9 cellular contexts compared by ENCODE assay signal in the genomic region with DNA sequence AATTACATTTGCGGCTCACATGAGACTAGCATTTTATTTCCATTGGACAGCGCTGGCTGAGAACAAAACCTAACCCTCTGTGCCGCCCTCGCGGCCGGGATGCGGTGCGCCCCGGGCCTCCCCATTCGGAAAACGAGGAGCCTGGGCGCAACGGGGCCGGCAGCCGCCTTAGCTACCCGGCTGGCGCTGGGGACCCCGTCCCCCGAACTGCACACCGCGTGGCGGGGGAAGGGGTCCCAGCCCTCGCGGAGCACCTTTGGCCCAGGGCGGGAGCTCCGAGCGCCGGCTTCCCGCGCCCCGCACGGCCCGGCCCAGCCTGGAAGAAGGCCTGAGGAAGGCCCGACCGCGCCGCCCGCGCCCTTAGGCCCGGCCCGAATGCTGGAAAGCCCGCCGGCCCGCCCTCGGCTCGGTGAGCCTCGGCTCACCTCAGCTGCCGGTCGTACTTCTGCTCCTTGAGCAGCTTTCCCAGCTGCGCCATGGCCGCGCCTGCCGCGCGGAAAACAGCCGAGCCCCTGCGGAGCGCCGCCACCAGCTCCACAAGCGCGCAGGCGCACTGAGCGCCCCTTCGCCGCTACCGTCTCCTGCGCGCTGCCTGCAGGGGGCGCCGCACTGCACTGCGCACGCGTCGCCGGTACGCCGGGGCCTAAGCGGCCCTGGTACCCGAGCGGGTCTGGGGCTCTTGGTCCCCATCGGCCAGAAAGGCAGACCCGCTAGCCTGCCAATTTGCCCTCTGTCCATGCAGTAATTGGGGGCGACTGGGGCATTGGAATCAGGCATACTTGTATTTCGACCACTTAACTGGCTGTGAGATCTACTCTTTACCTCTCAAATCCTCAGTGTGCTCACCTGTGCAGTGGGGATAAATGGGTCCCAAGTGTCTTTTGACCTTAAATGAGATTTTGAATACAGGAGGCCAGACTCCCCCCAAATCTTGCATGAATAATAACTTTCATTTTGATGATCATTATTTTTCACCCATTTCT. TPM values are rescaled to one million over a fixed set of nuclear protein-coding genes. Genes with fewer than 3 reads are reported as not detected.
DNase-seq lines count a peak whose midpoint lies in the region; ATAC-seq, FAIRE-seq and TF ChIP-seq lines count a peak whose summit lies in the region.
"Had no signal": no experiment of that assay in that cellular context is flagged by ENCODE, and none has a peak within 500 bp of the region (broad histone marks: within the 10 kb centered on the region; RNA-seq: fewer than 3 reads in every experiment).

NAE1 (minus strand) TSS at position 555 of the 983 bp plus-strand sequence; CDS start at position 478, 77 bp downstream.

- H3K27ac ChIP-seq in keratinocyte (ENCODE audit: control insufficient read depth, insufficient read depth, low read length), result peak within 1 kb of the TSS; percentile 72

- H3K4me3 ChIP-seq in AG09309 (ENCODE audit: control insufficient read depth, low read depth, low read length) (peak within 1 kb of the TSS; percentile 60), keratinocyte (ENCODE audit: control insufficient read depth in 2 of 3, extremely low read depth in 1 of 3, insufficient read depth in 2 of 3, low read depth in 1 of 3, low read length in 3 of 3) (peak within 1 kb of the TSS; percentile 49 to 76 (median 56))

- H3K9me1 ChIP-seq in keratinocyte (ENCODE audit: control insufficient read depth, extremely low read depth, insufficient read depth, low read length), result no peaks in the 10 kb centered on the region

- no peak for FAIRE-seq in keratinocyte (lab: Jason Lieb, UNC)
- FAIRE-seq: colon had no signal

- TF ChIP-seq CTCF in AG09309 (IDR thresholded peaks at IDR 0.05; ENCODE audit: control insufficient read depth, insufficient read depth, low read depth, low read length, missing control alignments) (peak; percentile 78), keratinocyte (optimal IDR thresholded peaks at IDR 0.05 in 1 of 3, IDR thresholded peaks at IDR 0.05 in 1 of 3, conservative IDR thresholded peaks at IDR 0.05 in 1 of 3; ENCODE audit: extremely low read depth in 1 of 3, insufficient read depth in 2 of 3, low read length in 3 of 3) (peak; percentile 78 to 99 (median 97))

- H3K79me2 ChIP-seq in keratinocyte (ENCODE audit: control insufficient read depth, insufficient read depth, low read length), result peaks cover 40% of the 10 kb centered on the region

- ATAC-seq in GM18909 (IDR thresholded peaks at IDR 0.05; ENCODE audit: poor library complexity, unreplicated experiment) (peak; percentile 89), HG03175 (IDR thresholded peaks at IDR 0.05; ENCODE audit: unreplicated experiment) (peak; percentile 85)

- peaks cover 21% of the 10 kb centered on the region for H3K4me1 ChIP-seq in keratinocyte (ENCODE audit: control insufficient read depth, extremely low read depth, insufficient read depth, low read length)

- DNase-seq in AG09309 (ENCODE audit: low read depth) (peak; percentile 27), NCI-H2227 treated with DMSO at 0.1 percent for 48 hours (lab: John Stamatoyannopoulos, UW) (peak; percentile 75), keratinocyte (ENCODE audit: low read depth, low spot score) (peak; percentile 36)
- peak; percentile 68 to 83 (median 78) for DNase-seq in activated CD4-positive, CD25-positive, alpha-beta regulatory T cell (lab: John Stamatoyannopoulos, UW)
- peak; percentile 89 for DNase-seq in central memory CD4-positive, alpha-beta T cell
- DNase-seq in stimulated activated CD4-positive, alpha-beta T cell treated with anti-CD3 and anti-CD28 coated beads, Interleukin-15, amount 100 ng/mL, for 1 hour (ENCODE audit: low read depth in 1 of 2, low spot score in 1 of 2), result peak; percentile 85 to 88

- peaks cover 7 to 10% of the 10 kb centered on the region in 2 experiments for H3K36me3 ChIP-seq in keratinocyte (ENCODE audit: control insufficient read depth in 2 of 2, extremely low read depth in 1 of 2, insufficient read depth in 2 of 2, low read length in 2 of 2)

- H3K9ac ChIP-seq in keratinocyte (ENCODE audit: control insufficient read depth, extremely low read depth, insufficient read depth, low read length), result peak within 1 kb of the TSS; percentile 85

- peaks cover 2% of the 10 kb centered on the region for H4K20me1 ChIP-seq in keratinocyte (ENCODE audit: control insufficient read depth, extremely low read depth, insufficient read depth, low read length)

- H3K9me3 ChIP-seq in keratinocyte (ENCODE audit: control insufficient read depth, low read depth, low read length), result no peaks in the 10 kb centered on the region

- peak within 1 kb of the TSS; percentile 85 for H3K4me2 ChIP-seq in keratinocyte (ENCODE audit: control insufficient read depth, extremely low read depth, insufficient read depth, low read depth, low read length)

- peak within 1 kb of the TSS; percentile 72 for H2AFZ ChIP-seq in keratinocyte (ENCODE audit: control insufficient read depth, low read length)

- dilution Hi-C loops in keratinocyte (cut with MboI; ENCODE audit: extremely low pct_ligation_motif_present, low sequenced_read_pairs), result no loop called here

- no peaks in the 10 kb centered on the region for H3K27me3 ChIP-seq in keratinocyte (ENCODE audit: control insufficient read depth, extremely low read depth, insufficient read depth, low read length)

RNA-seq across cellular contexts. Expression of gene NAE1, which starts in this region (rescaled TPM):
- 61.4 to 113 TPM (median 68.0 TPM) in 3 replicates for polyA plus RNA-seq in keratinocyte
- 158 TPM for polyA plus RNA-seq in keratinocyte (2011; ENCODE audit: low read depth)
- 55.1 and 97.0 TPM in 2 replicates for polyA plus RNA-seq in keratinocyte (2011; cell fraction: cytosol; rRNA removed)
- 60.8 and 93.2 TPM in 2 replicates for polyA plus RNA-seq in keratinocyte (2011; cell fraction: nucleus; rRNA removed)
- polyA plus RNA-seq in keratinocyte (2012; ENCODE audit: low replicate concordance), result 51.0 and 65.1 TPM in 2 replicates
- 5.7 to 44.1 TPM (median 20.4 TPM) in 3 replicates for polyA minus RNA-seq in keratinocyte
- 43.2 TPM for polyA minus RNA-seq in keratinocyte (2011; cell fraction: cytosol; rRNA and poly(A)+ RNA removed)
- 22.1 and 29.8 TPM in 2 replicates for polyA minus RNA-seq in keratinocyte (2011; cell fraction: nucleus; rRNA and poly(A)+ RNA removed)

Comparison
In these comparisons a context has a peak if more than half of its experiments do, and no peak if none do; other contexts are left out.
1. Peak in every context shown above with its lines: DNase-seq, ATAC-seq, H3K4me3 ChIP-seq and H3K27ac ChIP-seq.
2. DNase-seq: peak in every context shown above with its lines; median percentile 89 in central memory CD4-positive, alpha-beta T cell; 86 in stimulated activated CD4-positive, alpha-beta T cell treated with anti-CD3 and anti-CD28 coated beads, Interleukin-15, amount 100 ng/mL, for 1 hour; 78 in activated CD4-positive, CD25-positive, alpha-beta regulatory T cell; 75 in NCI-H2227 treated with DMSO at 0.1 percent for 48 hours; 36 in keratinocyte; 27 in AG09309.